Comparison of ENCODE assay signal across 8 cellular contexts in the genomic region with DNA sequence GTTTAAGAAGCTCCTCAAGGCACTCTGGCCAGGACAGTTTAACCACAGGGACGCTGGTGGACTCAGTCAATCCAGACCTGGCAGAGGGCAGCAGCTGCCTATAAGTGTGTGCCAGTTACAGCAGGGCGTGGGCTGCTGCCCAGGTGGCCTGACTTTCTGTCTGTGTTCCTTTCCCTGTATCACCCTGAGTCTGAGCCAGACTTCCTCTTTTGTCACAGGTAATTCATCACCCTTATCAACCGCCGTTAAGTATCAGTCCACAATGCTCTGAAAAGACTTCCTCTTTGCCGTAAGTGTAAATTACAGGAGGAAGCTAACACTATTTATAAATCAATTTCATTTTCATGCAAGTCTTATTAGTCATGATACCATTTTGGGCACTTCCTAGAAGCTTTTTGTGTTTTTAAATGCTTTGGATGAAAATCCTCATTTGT. TPM values are rescaled to one million over a fixed set of nuclear protein-coding genes. Genes with fewer than 3 reads are reported as not detected.
DNase-seq lines count a peak whose midpoint lies in the region; ATAC-seq and TF ChIP-seq lines count a peak whose summit lies in the region.

No MANE protein-coding gene starts in this region.

- TF ChIP-seq CTCF in C4-2B (conservative IDR thresholded peaks at IDR 0.05) (no peak), mesothelial cell of epicardium (IDR thresholded peaks at IDR 0.05; ENCODE audit: unreplicated experiment) (no peak)

- peak; percentile 87 for DNase-seq in NCI-H2196 (lab: John Stamatoyannopoulos, UW; ENCODE audit: unreplicated experiment)
- peak; percentile 40 for DNase-seq in activated T-cell treated with anti-CD3 and anti-CD28 coated beads, Interleukin-2, amount 50 U/mL, for 4 hours
- DNase-seq in left kidney (ENCODE audit: low read depth, low spot score) = peak; percentile 49
- no peak for DNase-seq in superior temporal gyrus (ENCODE audit: extremely low spot score)
- DNase-seq in mesothelial cell of epicardium (ENCODE audit: low spot score in 2 of 2, unreplicated experiment in 2 of 2) = no peak

- no peaks in the 10 kb centered on the region for H3K9me3 Mint-ChIP-seq in activated T-cell treated with anti-CD3 and anti-CD28 coated beads, Interleukin-2, amount 50 U/mL, for 4 hours
- H3K9me3 Mint-ChIP-seq in mesothelial cell of epicardium = peaks cover 2% of the 10 kb centered on the region

- H3K36me3 Mint-ChIP-seq in activated T-cell treated with anti-CD3 and anti-CD28 coated beads, Interleukin-2, amount 50 U/mL, for 4 hours (ENCODE audit: insufficient read depth) = no peaks in the 10 kb centered on the region
- peaks cover 3% of the 10 kb centered on the region for H3K36me3 Mint-ChIP-seq in mesothelial cell of epicardium

- H3K4me1 Mint-ChIP-seq in activated T-cell treated with anti-CD3 and anti-CD28 coated beads, Interleukin-2, amount 50 U/mL, for 4 hours (ENCODE audit: low read depth) = peaks cover 93% of the 10 kb centered on the region
- H3K4me1 Mint-ChIP-seq in mesothelial cell of epicardium = peaks cover 43% of the 10 kb centered on the region

- peak overlapping the region; percentile 75 for H3K4me3 Mint-ChIP-seq in activated T-cell treated with anti-CD3 and anti-CD28 coated beads, Interleukin-2, amount 50 U/mL, for 4 hours
- no peak overlapping the region for H3K4me3 Mint-ChIP-seq in mesothelial cell of epicardium

- peak overlapping the region; percentile 9; the same call in 1 of the 2 replicates for H3K27ac ChIP-seq in C4-2B

- ATAC-seq in GM18873 (IDR thresholded peaks at IDR 0.05; ENCODE audit: low FRiP score, unreplicated experiment) (peak; percentile 81), HG03064 (IDR thresholded peaks at IDR 0.05; ENCODE audit: low read depth, unreplicated experiment) (peak; percentile 77)
- ATAC-seq in activated T-cell treated with anti-CD3 and anti-CD28 coated beads, Interleukin-2, amount 50 U/mL, for 4 hours = peak; percentile 49 to 51

- no peak overlapping the region for H3K27ac Mint-ChIP-seq in mesothelial cell of epicardium

- no peaks in the 10 kb centered on the region for H3K27me3 Mint-ChIP-seq in activated T-cell treated with anti-CD3 and anti-CD28 coated beads, Interleukin-2, amount 50 U/mL, for 4 hours (ENCODE audit: low read depth)
- no peaks in the 10 kb centered on the region for H3K27me3 Mint-ChIP-seq in mesothelial cell of epicardium (ENCODE audit: low read depth)

RNA-seq across cellular contexts. Expression of a gene that starts 7.0 kb away (rescaled TPM):
- total RNA-seq in activated T-cell treated with anti-CD3 and anti-CD28 coated beads, Interleukin-2, amount 50 U/mL, for 4 hours = 10 to 100 TPM; 30.3 to 40.0 (median 34.1) TPM
- total RNA-seq in mesothelial cell of epicardium = 34.9 to 36.6 TPM (median 36.1 TPM) in 3 replicates

Comparison
In these comparisons a context has a peak if more than half of its experiments do, and no peak if none do; other contexts are left out.
1. DNase-seq: peak in NCI-H2196 (single experiment), activated T-cell treated with anti-CD3 and anti-CD28 coated beads, Interleukin-2, amount 50 U/mL, for 4 hours (single experiment) and left kidney (single experiment); none in superior temporal gyrus (single experiment) and mesothelial cell of epicardium (0 of 2).
2. Peak in every context shown above with its lines, with median percentiles within 50 percentile points of each other: ATAC-seq.